1 cellular context compared by ENCODE assay signal in genomic region chr15:43799209-43799944, GRCh38.
TF ChIP-seq lines count a peak whose summit lies in the region.

No MANE protein-coding gene starts in this region.

TF ChIP-seq in HepG2, 621 proteins besides CTCF, POLR2A, EP300 and RAD21:
- TF ChIP-seq POLR2G (IDR thresholded peaks at IDR 0.05; ENCODE audit: low read depth, low read length) (peak; percentile 53; the same call in 1 of the 2 replicates), ZGPAT (CRISPR knock-in tag; IDR thresholded peaks at IDR 0.05) (no peak), PLRG1 (conservative IDR thresholded peaks at IDR 0.05) (no peak)
TF ChIP-seq in HepG2: peak in this region for 1.
